Comparison of ENCODE assay signal across 9 cellular contexts in genomic region chr7:45259966-45260646, GRCh38.
DNase-seq lines count a peak whose midpoint lies in the region; ATAC-seq and TF ChIP-seq lines count a peak whose summit lies in the region.
"Had no signal": no experiment of that assay in that cellular context is flagged by ENCODE, and none has a peak within 500 bp of the region (broad histone marks: within the 10 kb centered on the region; RNA-seq: fewer than 3 reads in every experiment).

No MANE protein-coding gene starts in this region.

- peaks cover 0 to 4% (median 2%) of the 10 kb centered on the region in 5 donors for H3K9me3 Mint-ChIP-seq in CD8-positive, alpha-beta memory T cell

- peaks cover 13 to 28% of the 10 kb centered on the region in 2 donors for H3K27me3 Mint-ChIP-seq in CD8-positive, alpha-beta memory T cell

- no peak overlapping the region for H3K4me3 Mint-ChIP-seq in CD8-positive, alpha-beta memory T cell

- POLR2A ChIA-PET in CD8-positive, alpha-beta memory T cell (lab: Charles Lee), result no interaction called here

- DNase-seq in CD8-positive, alpha-beta memory T cell, result peak; percentile 43 to 67 (median 50)
- peak; percentile 45 for DNase-seq in NCI-H146 treated with DMSO at 0.1 percent for 48 hours (lab: John Stamatoyannopoulos, UW; ENCODE audit: unreplicated experiment)
- peak; percentile 52 to 63 for DNase-seq in activated CD4-positive, alpha-beta T cell treated with anti-CD3 and anti-CD28 coated beads, Interleukin-2, amount 50 U/mL, for 4 hours
- DNase-seq in dorsolateral prefrontal cortex, result peak in 9 of 10 donors; percentile 40 to 83 (median 68)
- DNase-seq in medulla oblongata (ENCODE audit: extremely low spot score), result peak; percentile 62
- DNase-seq in stimulated activated CD8-positive, alpha-beta memory T cell treated with anti-CD3 and anti-CD28 coated beads, Interleukin-15, amount 100 ng/mL, for 24 hours (ENCODE audit: low read depth), result peak; percentile 78

- no peak overlapping the region for H3K27ac Mint-ChIP-seq in CD8-positive, alpha-beta memory T cell

- no peak overlapping the region for H3K27ac ChIP-seq in CD8-positive, alpha-beta memory T cell (ENCODE audit: low read depth, low read length)
- H3K27ac ChIP-seq in dorsolateral prefrontal cortex, result no peak overlapping the region
- H3K27ac ChIP-seq: SK-N-MC had no signal

- peak in 55 of 56 donors; percentile 92 to 100 (median 99) for TF ChIP-seq CTCF in dorsolateral prefrontal cortex (IDR thresholded peaks at IDR 0.05 in 54 of 56, conservative IDR thresholded peaks at IDR 0.05 in 2 of 56; ENCODE audit: low read depth in 1 of 56, partially characterized antibody in 56 of 56)

- H3K27me3 ChIP-seq in CD8-positive, alpha-beta memory T cell (ENCODE audit: insufficient read depth, low read length, poor library complexity, severe bottlenecking), result no peaks in the 10 kb centered on the region
- H3K27me3 ChIP-seq in dorsolateral prefrontal cortex, result no peaks in the 10 kb centered on the region

- H3K4me3 ChIP-seq in CD8-positive, alpha-beta memory T cell (ENCODE audit: low read length), result no peak overlapping the region
- peak overlapping the region in 7 of 59 donors; percentile 1 to 34 (median 28) for H3K4me3 ChIP-seq in dorsolateral prefrontal cortex
- H3K4me3 ChIP-seq: SK-N-MC had no signal

- no peaks in the 10 kb centered on the region for H3K36me3 Mint-ChIP-seq in CD8-positive, alpha-beta memory T cell

- H3K36me3 ChIP-seq in CD8-positive, alpha-beta memory T cell (ENCODE audit: insufficient read depth, low read length), result no peaks in the 10 kb centered on the region

- H3K9me3 ChIP-seq in CD8-positive, alpha-beta memory T cell (ENCODE audit: low read length), result no peaks in the 10 kb centered on the region

- no peaks in the 10 kb centered on the region for H3K4me1 ChIP-seq in CD8-positive, alpha-beta memory T cell (ENCODE audit: insufficient read depth, low read length)

- peaks cover 0 to 8% (median 0%) of the 10 kb centered on the region in 3 donors for H3K4me1 Mint-ChIP-seq in CD8-positive, alpha-beta memory T cell

- ATAC-seq in GM21529 (IDR thresholded peaks at IDR 0.05; ENCODE audit: unreplicated experiment) (peak; percentile 72), GM19328 (IDR thresholded peaks at IDR 0.05; ENCODE audit: unreplicated experiment) (no peak)

- CTCF ChIA-PET in CD8-positive, alpha-beta memory T cell (lab: Charles Lee), result interaction anchor here (0.8 to 3.2 kb wide), 11 partner anchors 9 to 112 kb away, joined by 3 to 16 read pairs (median 3); partner anchors contain the start of gene RAMP3

- intact Hi-C loops in dorsolateral prefrontal cortex (cut with DNase I), result loop anchor here (1.0 kb wide), 2 partner anchors 105 to 106 kb away; no protein-coding TSS in a partner anchor
